In the genomic region with DNA sequence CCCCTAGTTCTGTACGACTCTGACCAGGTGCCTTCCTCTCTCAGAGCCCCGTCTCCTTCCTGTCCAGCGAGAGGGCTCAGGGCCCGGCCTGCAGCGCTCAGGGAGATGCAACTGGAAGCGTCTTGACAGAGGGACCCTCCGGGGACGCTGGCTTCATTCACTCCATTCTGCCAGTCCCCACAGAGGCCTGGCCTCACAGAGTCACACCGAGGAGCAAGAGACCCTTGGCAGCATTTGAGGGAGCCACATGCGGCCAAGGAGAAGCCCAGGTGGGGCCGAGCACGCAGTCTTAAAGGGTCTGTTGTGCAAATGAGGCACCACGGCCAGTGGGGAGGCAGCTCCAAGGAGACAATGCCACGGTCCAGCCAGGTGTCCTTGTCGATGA, we compare ENCODE assay signal across 1 cellular context.
TF ChIP-seq lines count a peak whose summit lies in the region.

No MANE protein-coding gene starts in this region.

TF ChIP-seq in GM12878, 131 proteins besides CTCF, POLR2A, EP300 and RAD21:
- TF ChIP-seq PML (IDR thresholded peaks at IDR 0.05; ENCODE audit: low read length) (no peak), SIN3A (IDR thresholded peaks at IDR 0.05; ENCODE audit: low read depth, low read length) (no peak), EZH2 (IDR thresholded peaks at IDR 0.05; ENCODE audit: borderline replicate concordance, control insufficient read depth, low read depth, low read length) (no peak)
